8 cellular contexts compared by ENCODE assay signal in genomic region chrX:135422810-135423168, GRCh38. TPM values are rescaled to one million over a fixed set of nuclear protein-coding genes. Genes with fewer than 3 reads are reported as not detected.
DNase-seq lines count a peak whose midpoint lies in the region; ATAC-seq, FAIRE-seq and TF ChIP-seq lines count a peak whose summit lies in the region.
"Not testable (repeated sequence)": the region's sequence is repeated elsewhere in the genome, so short reads cannot be mapped to it uniquely, and the experiment has no call there.

No MANE protein-coding gene starts in this region.

- H3K79me2 ChIP-seq in hepatocyte = not testable (repeated sequence)

- not testable (repeated sequence) for TF ChIP-seq POLR2A in GM12891 (IDR thresholded peaks at IDR 0.05; ENCODE audit: low read depth, low read length); vagina (IDR thresholded peaks at IDR 0.05)

- FAIRE-seq in GM12891 (lab: Jason Lieb, UNC) = peak; percentile 66

- not testable (repeated sequence) for H3K4me3 ChIP-seq in hepatocyte
- H3K4me3 ChIP-seq in psoas muscle = peak overlapping the region; percentile 64
- peak overlapping the region; percentile 49 to 58 for H3K4me3 ChIP-seq in vagina

- not testable (repeated sequence) for H3K4me1 Mint-ChIP-seq in activated B cell treated with CpG ODN at 0.5 μM for 24 hours; activated naive CD8-positive, alpha-beta T cell treated with anti-CD3 and anti-CD28 coated beads for 36 hours; effector memory CD8-positive, alpha-beta T cell (ENCODE audit: low read depth in 2 of 2)
- H3K4me1 Mint-ChIP-seq in naive B cell = peaks cover 0 to 11% (median 0%) of the 10 kb centered on the region in 3 donors

- H3K36me3 ChIP-seq in hepatocyte (replicated peaks; ENCODE audit: insufficient read depth, low read depth); psoas muscle (ENCODE audit: insufficient read depth in 1 of 2, low read depth in 1 of 2); vagina: not testable (repeated sequence)

- H2AFZ ChIP-seq in hepatocyte = not testable (repeated sequence)

- not testable (repeated sequence) for DNase-seq in GM12891 (ENCODE audit: insufficient read length, low spot score); activated B cell treated with CpG ODN at 0.5 μM for 24 hours; activated naive CD8-positive, alpha-beta T cell treated with anti-CD3 and anti-CD28 coated beads for 36 hours; effector memory CD8-positive, alpha-beta T cell; hepatocyte (ENCODE audit: low spot score); naive B cell; psoas muscle; vagina (ENCODE audit: extremely low spot score in 2 of 2)

- intact Hi-C loops in activated B cell treated with CpG ODN at 0.5 μM for 24 hours (cut with micrococcal nuclease) = loop anchor here (5.0 kb wide), 2 partner anchors 100 to 550 kb away; partner anchors contain the start of genes INTS6L and MMGT1
- intact Hi-C loops in psoas muscle (cut with DNase I); vagina (cut with DNase I): not testable (repeated sequence)

- H3K4me3 Mint-ChIP-seq in activated B cell treated with CpG ODN at 0.5 μM for 24 hours = peak overlapping the region; percentile 44
- H3K4me3 Mint-ChIP-seq in activated naive CD8-positive, alpha-beta T cell treated with anti-CD3 and anti-CD28 coated beads for 36 hours = peak overlapping the region; percentile 25
- H3K4me3 Mint-ChIP-seq in effector memory CD8-positive, alpha-beta T cell = peak overlapping the region; percentile 33 to 49
- peak overlapping the region in 7 of 8 donors; percentile 23 to 78 (median 63) for H3K4me3 Mint-ChIP-seq in naive B cell

- 77% methylated on average over 3 of the region's 10 CpGs for WGBS in hepatocyte (ENCODE audit: low lambda C conversion rate, missing lambda C conversion rate)
- 54 to 67% (median 62%) methylated on average over 6 to 10 of the region's 10 CpGs for WGBS in psoas muscle, 3 donors

- H3K4me2 ChIP-seq in hepatocyte = peak overlapping the region; percentile 76

- H3K27me3 ChIP-seq in hepatocyte; psoas muscle (ENCODE audit: insufficient read depth in 3 of 3, low read length in 2 of 3); vagina: not testable (repeated sequence)

- not testable (repeated sequence) for H3K36me3 Mint-ChIP-seq in activated B cell treated with CpG ODN at 0.5 μM for 24 hours (ENCODE audit: low read depth); activated naive CD8-positive, alpha-beta T cell treated with anti-CD3 and anti-CD28 coated beads for 36 hours; effector memory CD8-positive, alpha-beta T cell (ENCODE audit: insufficient read depth); naive B cell

- H3K27me3 Mint-ChIP-seq in activated B cell treated with CpG ODN at 0.5 μM for 24 hours; activated naive CD8-positive, alpha-beta T cell treated with anti-CD3 and anti-CD28 coated beads for 36 hours; effector memory CD8-positive, alpha-beta T cell: not testable (repeated sequence)
- peaks cover 1 to 19% (median 11%) of the 10 kb centered on the region in 3 donors for H3K27me3 Mint-ChIP-seq in naive B cell

- not testable (repeated sequence) for H3K27ac Mint-ChIP-seq in activated B cell treated with CpG ODN at 0.5 μM for 24 hours; activated naive CD8-positive, alpha-beta T cell treated with anti-CD3 and anti-CD28 coated beads for 36 hours; effector memory CD8-positive, alpha-beta T cell; naive B cell

- H3K4me1 ChIP-seq in hepatocyte (ENCODE audit: insufficient read depth); psoas muscle; vagina: not testable (repeated sequence)

- H4K20me1 ChIP-seq in hepatocyte (ENCODE audit: insufficient read depth, poor library complexity, severe bottlenecking) = not testable (repeated sequence)

- ATAC-seq in activated B cell treated with CpG ODN at 0.5 μM for 24 hours (ENCODE audit: low read depth); effector memory CD8-positive, alpha-beta T cell (replicated peaks); naive B cell (ENCODE audit: low read depth in 2 of 2); psoas muscle: not testable (repeated sequence)

- H3K9me2 ChIP-seq in hepatocyte (replicated peaks; ENCODE audit: insufficient read depth) = not testable (repeated sequence)

- TF ChIP-seq CTCF in activated B cell treated with CpG ODN at 0.5 μM for 24 hours (IDR thresholded peaks at IDR 0.05); hepatocyte (IDR thresholded peaks at IDR 0.05; ENCODE audit: poor library complexity); psoas muscle (IDR thresholded peaks at IDR 0.05); vagina (IDR thresholded peaks at IDR 0.05): not testable (repeated sequence)

- not testable (repeated sequence) for H3K27ac ChIP-seq in hepatocyte, psoas muscle
- peak overlapping the region; percentile 36 for H3K27ac ChIP-seq in vagina

- H3K9me3 ChIP-seq in hepatocyte (ENCODE audit: low read depth); psoas muscle; vagina: not testable (repeated sequence)

- CTCF ChIA-PET in activated B cell treated with CpG ODN at 0.5 μM for 24 hours (lab: Charles Lee) = not testable (repeated sequence)

- not testable (repeated sequence) for H3K9me3 Mint-ChIP-seq in activated B cell treated with CpG ODN at 0.5 μM for 24 hours; activated naive CD8-positive, alpha-beta T cell treated with anti-CD3 and anti-CD28 coated beads for 36 hours; effector memory CD8-positive, alpha-beta T cell; naive B cell

- POLR2A ChIA-PET in activated B cell treated with CpG ODN at 0.5 μM for 24 hours (lab: Charles Lee) = not testable (repeated sequence)

RNA-seq across cellular contexts. Expression of gene SMIM10L2A, which starts 1.0 kb away (rescaled TPM):
- polyA plus RNA-seq in GM12891 (2012; ENCODE audit: low read depth, missing spikeins) = 0.03 TPM
- total RNA-seq in activated B cell treated with CpG ODN at 0.5 μM for 24 hours = 0.10 and 0.11 TPM in 2 replicates
- under 1 TPM; 0.31 to 0.38 TPM for total RNA-seq in activated naive CD8-positive, alpha-beta T cell treated with anti-CD3 and anti-CD28 coated beads for 36 hours
- 7.0 and 7.2 TPM in 2 replicates for total RNA-seq in hepatocyte
- polyA plus RNA-seq in hepatocyte = 4.2 and 5.0 TPM in 2 replicates
- polyA plus RNA-seq in naive B cell (ENCODE audit: low read depth in 6 of 6) = under 1 TPM in 1 of 6 donors, not detected in 5; 0.17 TPM
- total RNA-seq in psoas muscle = under 1 TPM; 0.08 to 0.58 (median 0.17) TPM
- polyA plus RNA-seq in psoas muscle = under 1 TPM; 0.08 to 0.17 (median 0.12) TPM
- total RNA-seq in vagina = 1.5 TPM
